20 cellular contexts compared by ENCODE assay signal in genomic region chr3:43353923-43354670, GRCh38.
"Had no signal": no experiment of that assay in that cellular context is flagged by ENCODE, and none has a peak within 500 bp of the region (broad histone marks: within the 10 kb centered on the region; RNA-seq: fewer than 3 reads in every experiment).

No MANE protein-coding gene starts in this region.

- H3K27me3 ChIP-seq: heart left ventricle, right atrium auricular region, tibial artery, uterus had no signal

- H3K36me3 ChIP-seq: uterus had no signal

- H3K4me1 ChIP-seq: tibial artery, uterus had no signal

- H3K4me3 Mint-ChIP-seq: brain; naive B cell; stimulated activated naive B cell treated with anti-CD40 and anti-IgM and Interleukin-4, amounts not matched to agents 10 μg/mL and 1 μg/mL and 100 μg/mL, for 72 hours; T-helper 2 cell treated with Interferon-gamma antibody and Interleukin-4, amounts not matched to agents 5 μg/mL and 100 μg/mL, for 36 hours had no signal

- DNase-seq: activated CD4-positive, alpha-beta T cell treated with anti-CD3 and anti-CD28 coated beads, Interleukin-2, amount 50 U/mL, for 1 hour; activated effector memory CD4-positive, alpha-beta T cell treated with Interleukin-2 at 50 U/mL for 16 hours; activated naive CD8-positive, alpha-beta T cell treated with anti-CD3 and anti-CD28 coated beads for 36 hours; activated T-cell treated with anti-CD3 and anti-CD28 coated beads, Interleukin-2, amount 50 U/mL, for 1 hour; central memory CD4-positive, alpha-beta T cell; heart left ventricle; left colon; naive B cell; nucleus accumbens; posterior cingulate gyrus; stimulated activated CD4-positive, alpha-beta T cell treated with anti-CD3 and anti-CD28 coated beads, Interleukin-15, amount 100 ng/mL, for 24 hours; stimulated activated CD4-positive, alpha-beta T cell treated with anti-CD3 and anti-CD28 coated beads, Interleukin-4, amount 100 ng/mL, for 1 hour; stimulated activated naive B cell treated with anti-CD40 and anti-IgM and Interleukin-4, amounts not matched to agents 10 μg/mL and 1 μg/mL and 100 μg/mL, for 72 hours; tibial artery; uterus had no signal

- H3K4me3 ChIP-seq: coronary artery, heart left ventricle, right atrium auricular region, skin epidermis, tibial artery, uterus had no signal

- ATAC-seq: left colon; stimulated activated naive B cell treated with anti-CD40 and anti-IgM and Interleukin-4, amounts not matched to agents 10 μg/mL and 1 μg/mL and 100 μg/mL, for 72 hours had no signal

- H3K27ac ChIP-seq: coronary artery, heart left ventricle, right atrium auricular region, skin epidermis, tibial artery, uterus had no signal

- H3K27me3 Mint-ChIP-seq: activated naive CD8-positive, alpha-beta T cell treated with anti-CD3 and anti-CD28 coated beads for 36 hours; brain; naive B cell; stimulated activated naive B cell treated with anti-CD40 and anti-IgM and Interleukin-4, amounts not matched to agents 10 μg/mL and 1 μg/mL and 100 μg/mL, for 72 hours had no signal

- H3K27ac Mint-ChIP-seq: brain; T-helper 2 cell treated with Interferon-gamma antibody and Interleukin-4, amounts not matched to agents 5 μg/mL and 100 μg/mL, for 36 hours had no signal
